ENCODE assay signal across 6 cellular contexts in genomic region chr3:195770841-195771650, GRCh38. TPM values are rescaled to one million over a fixed set of nuclear protein-coding genes. Genes with fewer than 3 reads are reported as not detected.
"Had no signal": no experiment of that assay in that cellular context is flagged by ENCODE, and none has a peak within 500 bp of the region (broad histone marks: within the 10 kb centered on the region; RNA-seq: fewer than 3 reads in every experiment).

No MANE protein-coding gene starts in this region.

RNA-seq across cellular contexts. Expression of gene MUC4, which starts 40.7 kb away (rescaled TPM):
- total RNA-seq: ascending aorta, dermis microvascular lymphatic vessel endothelial cell, left ventricle myocardium superior, mammary epithelial cell, SK-MEL-5, thoracic aorta had no signal
- polyA plus RNA-seq: mammary epithelial cell had no signal

RNA-seq across cellular contexts. Expression of gene MUC20, which starts 50.3 kb away (rescaled TPM):
- total RNA-seq: dermis microvascular lymphatic vessel endothelial cell, SK-MEL-5 had no signal
